Comparison of ENCODE assay signal across 29 cellular contexts in genomic region chr1:62588000-62588399, GRCh38. TPM values are rescaled to one million over a fixed set of nuclear protein-coding genes. Genes with fewer than 3 reads are reported as not detected.
"Had no signal": no experiment of that assay in that cellular context is flagged by ENCODE, and none has a peak within 500 bp of the region (broad histone marks: within the 10 kb centered on the region; RNA-seq: fewer than 3 reads in every experiment).

No MANE protein-coding gene starts in this region.

- H3K27me3 ChIP-seq: esophagus muscularis mucosa, foreskin keratinocyte, tibial nerve, uterus had no signal

- H3K4me1 Mint-ChIP-seq: activated CD4-positive, alpha-beta T cell treated with anti-CD3 and anti-CD28 coated beads, Interleukin-2, amount 10 ng/mL, durations not matched to agents 24 days and 14 days; activated naive CD4-positive, alpha-beta T cell treated with anti-CD3 and anti-CD28 coated beads, Interleukin-2, amount 10 ng/mL, durations not matched to agents 7 days and 5 days; activated naive CD8-positive, alpha-beta T cell treated with anti-CD3 and anti-CD28 coated beads, Interleukin-2, amount 50 U/mL, for 24 hours; nephron had no signal

- H3K4me3 ChIP-seq: esophagus muscularis mucosa, tibial nerve, uterus had no signal

- H3K27ac Mint-ChIP-seq: activated CD4-positive, alpha-beta T cell treated with anti-CD3 and anti-CD28 coated beads, Interleukin-2, amount 10 ng/mL, durations not matched to agents 24 days and 14 days; activated CD8-positive, alpha-beta T cell treated with anti-CD3 and anti-CD28 coated beads, Interleukin-2, amount 10 ng/mL, durations not matched to agents 7 days and 5 days; activated naive CD4-positive, alpha-beta T cell treated with anti-CD3 and anti-CD28 coated beads, Interleukin-2, amount 10 ng/mL, durations not matched to agents 7 days and 5 days; activated naive CD8-positive, alpha-beta T cell treated with anti-CD3 and anti-CD28 coated beads, Interleukin-2, amount 50 U/mL, for 24 hours; activated T-cell treated with anti-CD3 and anti-CD28 coated beads, Interleukin-2, amount 50 U/mL, for 24 hours; activated T-helper 2 cell treated with anti-CD3 and anti-CD28 coated beads, Interferon-gamma antibody, Interleukin-2, Interleukin-4, amounts not matched to agents 10 μg/mL and 5 μg/mL and 100 μg/mL, durations not matched to agents 14 hours and 24 hours and 36 hours; dendritic cell treated with granulocyte-macrophage colony-stimulating factor and Interleukin-4, amounts not matched to agents 40 ng/mL and 50 ng/mL, for 4 days; mesothelial cell of epicardium; nephron; T-helper 1 cell treated with Interleukin-12 subunit alpha and Interleukin-12 subunit beta and Interleukin-4 antibody, amounts not matched to agents 30 μg/mL and 1 μg/mL, for 36 hours had no signal

- H3K36me3 ChIP-seq: uterus had no signal

- H3K9me3 ChIP-seq: esophagus muscularis mucosa, tibial nerve, uterus had no signal

- H3K36me3 Mint-ChIP-seq: activated naive CD4-positive, alpha-beta T cell treated with anti-CD3 and anti-CD28 coated beads, Interleukin-2, amount 10 ng/mL, durations not matched to agents 7 days and 5 days had no signal

- H3K27me3 Mint-ChIP-seq: activated CD4-positive, alpha-beta T cell treated with anti-CD3 and anti-CD28 coated beads, Interleukin-2, amount 10 ng/mL, durations not matched to agents 24 days and 14 days; activated naive CD4-positive, alpha-beta T cell treated with anti-CD3 and anti-CD28 coated beads, Interleukin-2, amount 10 ng/mL, durations not matched to agents 7 days and 5 days; activated naive CD8-positive, alpha-beta T cell treated with anti-CD3 and anti-CD28 coated beads, Interleukin-2, amount 50 U/mL, for 24 hours; activated T-cell treated with anti-CD3 and anti-CD28 coated beads, Interleukin-2, amount 50 U/mL, for 24 hours; dendritic cell treated with granulocyte-macrophage colony-stimulating factor and Interleukin-4, amounts not matched to agents 40 ng/mL and 50 ng/mL, for 4 days had no signal

- H3K9me3 Mint-ChIP-seq: activated naive CD4-positive, alpha-beta T cell treated with anti-CD3 and anti-CD28 coated beads, Interleukin-2, amount 10 ng/mL, durations not matched to agents 7 days and 5 days; activated T-cell treated with anti-CD3 and anti-CD28 coated beads, Interleukin-2, amount 50 U/mL, for 24 hours; activated T-helper 2 cell treated with anti-CD3 and anti-CD28 coated beads, Interferon-gamma antibody, Interleukin-2, Interleukin-4, amounts not matched to agents 10 μg/mL and 5 μg/mL and 100 μg/mL, durations not matched to agents 14 hours and 24 hours and 36 hours; dendritic cell treated with granulocyte-macrophage colony-stimulating factor and Interleukin-4, amounts not matched to agents 40 ng/mL and 50 ng/mL, for 4 days; nephron; T-helper 1 cell treated with Interleukin-12 subunit alpha and Interleukin-12 subunit beta and Interleukin-4 antibody, amounts not matched to agents 30 μg/mL and 1 μg/mL, for 36 hours had no signal

- H3K27ac ChIP-seq: esophagus muscularis mucosa, foreskin keratinocyte, tibial nerve, uterus had no signal

- DNase-seq: activated CD4-positive, alpha-beta T cell treated with anti-CD3 and anti-CD28 coated beads, Interleukin-2, amount 10 ng/mL, durations not matched to agents 24 days and 14 days; activated CD8-positive, alpha-beta T cell treated with anti-CD3 and anti-CD28 coated beads, Interleukin-2, amount 10 ng/mL, durations not matched to agents 7 days and 5 days; activated naive CD4-positive, alpha-beta T cell treated with anti-CD3 and anti-CD28 coated beads, Interleukin-2, amount 10 ng/mL, durations not matched to agents 7 days and 5 days; activated naive CD8-positive, alpha-beta T cell treated with anti-CD3 and anti-CD28 coated beads, Interleukin-2, amount 50 U/mL, for 24 hours; activated T-cell treated with anti-CD3 and anti-CD28 coated beads, Interleukin-2, amount 50 U/mL, for 24 hours; aorta; cerebellar nuclear complex; effector memory CD4-positive, alpha-beta T cell; foreskin keratinocyte; hypothalamus; kidney; nucleus accumbens; retina; stimulated activated CD4-positive, alpha-beta T cell treated with anti-CD3 and anti-CD28 coated beads, Interleukin-2, amount 100 ng/mL, for 24 hours; stimulated activated naive CD4-positive, alpha-beta T cell treated with Interleukin-2 at 50 U/mL for 16 hours; substantia nigra; uterus had no signal

- FAIRE-seq: bronchial epithelial cell, endothelial cell of umbilical vein, kidney had no signal

- ATAC-seq: activated CD8-positive, alpha-beta T cell treated with anti-CD3 and anti-CD28 coated beads, Interleukin-2, amount 10 ng/mL, durations not matched to agents 7 days and 5 days; activated naive CD8-positive, alpha-beta T cell treated with anti-CD3 and anti-CD28 coated beads, Interleukin-2, amount 50 U/mL, for 24 hours; foreskin keratinocyte; left lobe of liver had no signal

- H3K4me1 ChIP-seq: esophagus muscularis mucosa, foreskin keratinocyte, tibial nerve, uterus had no signal

- H3K4me3 Mint-ChIP-seq: activated CD4-positive, alpha-beta T cell treated with anti-CD3 and anti-CD28 coated beads, Interleukin-2, amount 10 ng/mL, durations not matched to agents 24 days and 14 days; activated CD8-positive, alpha-beta T cell treated with anti-CD3 and anti-CD28 coated beads, Interleukin-2, amount 10 ng/mL, durations not matched to agents 7 days and 5 days; activated naive CD4-positive, alpha-beta T cell treated with anti-CD3 and anti-CD28 coated beads, Interleukin-2, amount 10 ng/mL, durations not matched to agents 7 days and 5 days; activated naive CD8-positive, alpha-beta T cell treated with anti-CD3 and anti-CD28 coated beads, Interleukin-2, amount 50 U/mL, for 24 hours; activated T-cell treated with anti-CD3 and anti-CD28 coated beads, Interleukin-2, amount 50 U/mL, for 24 hours; dendritic cell treated with granulocyte-macrophage colony-stimulating factor and Interleukin-4, amounts not matched to agents 40 ng/mL and 50 ng/mL, for 4 days; mesothelial cell of epicardium; nephron; T-helper 1 cell treated with Interleukin-12 subunit alpha and Interleukin-12 subunit beta and Interleukin-4 antibody, amounts not matched to agents 30 μg/mL and 1 μg/mL, for 36 hours had no signal

RNA-seq across cellular contexts. Expression of gene ANGPTL3, which starts 9.3 kb away (rescaled TPM):
- total RNA-seq: activated CD4-positive, alpha-beta T cell treated with anti-CD3 and anti-CD28 coated beads, Interleukin-2, amount 10 ng/mL, durations not matched to agents 24 days and 14 days; activated CD8-positive, alpha-beta T cell treated with anti-CD3 and anti-CD28 coated beads, Interleukin-2, amount 10 ng/mL, durations not matched to agents 7 days and 5 days; activated T-helper 2 cell treated with anti-CD3 and anti-CD28 coated beads, Interferon-gamma antibody, Interleukin-2, Interleukin-4, amounts not matched to agents 10 μg/mL and 5 μg/mL and 100 μg/mL, durations not matched to agents 14 hours and 24 hours and 36 hours; aorta; bronchial epithelial cell; endothelial cell of umbilical vein; esophagus muscularis mucosa; foreskin keratinocyte; lung microvascular endothelial cell; mesothelial cell of epicardium; posterior vena cava; tibial nerve; uterus had no signal
- polyA plus RNA-seq: endothelial cell of umbilical vein, foreskin keratinocyte had no signal
